In the genomic region with DNA sequence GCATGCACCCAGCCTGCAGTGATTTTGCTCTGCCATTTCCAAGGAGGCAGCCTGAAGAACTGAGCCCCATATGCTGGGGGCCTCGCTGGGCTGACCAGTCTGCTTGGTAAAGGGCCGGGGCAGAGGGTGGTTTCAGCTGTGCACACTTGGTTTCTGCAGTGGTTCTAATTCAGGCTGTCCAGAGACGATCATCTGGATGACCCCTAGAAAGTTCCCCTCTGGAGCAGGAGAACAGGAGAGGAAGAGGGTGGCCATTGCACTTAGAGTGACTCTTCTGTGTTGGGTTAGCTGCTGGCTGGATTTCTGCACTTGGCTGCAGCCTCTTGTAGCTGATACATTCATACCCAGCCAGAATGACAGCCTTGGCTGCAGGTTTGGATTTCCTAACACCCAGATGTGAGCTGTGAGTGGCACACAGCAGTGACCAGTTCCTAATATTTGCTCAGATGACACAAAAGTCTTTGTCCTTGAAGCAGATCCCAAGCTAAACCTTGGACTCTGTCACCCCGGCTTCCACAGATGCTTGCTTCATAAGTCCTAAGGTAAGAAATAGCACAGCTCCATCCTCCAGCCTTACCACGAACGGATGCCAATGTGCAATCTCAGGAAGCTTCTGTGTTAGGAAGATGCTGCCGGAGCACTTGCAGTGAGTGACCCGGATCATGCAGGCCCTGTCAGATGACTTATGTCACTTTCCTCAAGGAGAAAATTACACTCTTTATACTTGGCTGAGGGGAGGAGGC, we compare ENCODE assay signal across 20 cellular contexts.
DNase-seq lines count a peak whose midpoint lies in the region; ATAC-seq and TF ChIP-seq lines count a peak whose summit lies in the region.
"Had no signal": no experiment of that assay in that cellular context is flagged by ENCODE, and none has a peak within 500 bp of the region (broad histone marks: within the 10 kb centered on the region; RNA-seq: fewer than 3 reads in every experiment).

No MANE protein-coding gene starts in this region.

- H3K4me3 ChIP-seq in GM23338 (no peak overlapping the region), adrenal gland (no peak overlapping the region), gastrocnemius medialis (no peak overlapping the region), brain microvascular endothelial cell (ENCODE audit: low read depth, low read length) (no peak overlapping the region)
- H3K4me3 ChIP-seq: dorsolateral prefrontal cortex, sigmoid colon had no signal

- DNase-seq in GM23338 (ENCODE audit: low spot score) (no peak), adrenal gland (peak; percentile 45 to 91 (median 82)), left ventricle myocardium superior (peak; percentile 69), gastrocnemius medialis (peak; percentile 92 to 98), H9 (no peak), brain microvascular endothelial cell (no peak)
- DNase-seq: activated CD4-positive, alpha-beta T cell treated with anti-CD3 and anti-CD28 coated beads, Interleukin-2, amount 50 U/mL, for 1 hour; activated gamma-delta T cell; amniotic stem cell; central memory CD4-positive, alpha-beta T cell; dorsolateral prefrontal cortex; NCI-H1694 treated with DMSO at 0.1 percent for 48 hours; NCI-H510A; SHP77; sigmoid colon; stimulated activated naive B cell treated with anti-CD40 and anti-IgM and Interleukin-4, amounts not matched to agents 10 μg/mL and 1 μg/mL and 100 μg/mL, for 72 hours; T-cell had no signal

- H3K4ac ChIP-seq in H9 (ENCODE audit: low read depth, low read length), result no peak overlapping the region

- 28 to 86% (median 55%) methylated on average over 4 to 8 of the region's 8 CpGs for WGBS in adrenal gland, 4 donors
- WGBS in H9 (ENCODE audit: extremely low coverage, insufficient read length, low lambda C conversion rate), result no CpG with 5 or more reads among the region's 8 CpGs

- peaks cover 12% of the 10 kb centered on the region for H3K9me3 Mint-ChIP-seq in GM23338
- H3K9me3 Mint-ChIP-seq in H9, result peaks cover 6 to 14% of the 10 kb centered on the region in 2 experiments
- H3K9me3 Mint-ChIP-seq: T-cell, type B pancreatic cell had no signal

- H3K18ac ChIP-seq in H9 (ENCODE audit: insufficient read length, low read depth, low read length), result no peak overlapping the region

- H3K4me1 Mint-ChIP-seq in GM23338 (peaks cover 21% of the 10 kb centered on the region), H9 (peaks cover 21 to 22% of the 10 kb centered on the region in 2 experiments)

- no peak overlapping the region for H2AK5ac ChIP-seq in H9 (ENCODE audit: insufficient read length, low read length)

- H3K9ac ChIP-seq in H9 (ENCODE audit: extremely low read depth, insufficient read length, low read length), result no peak overlapping the region

- no peaks in the 10 kb centered on the region for H3F3A ChIP-seq in GM23338 (replicated peaks; ENCODE audit: low read depth)

- no peak overlapping the region for H4K91ac ChIP-seq in H9 (ENCODE audit: insufficient read length, low read depth, low read length)

- H3K23ac ChIP-seq in H9 (ENCODE audit: insufficient read length, low read depth, low read length), result no peak overlapping the region

- H3K56ac ChIP-seq in H9 (ENCODE audit: insufficient read length, low read depth, low read length), result no peak overlapping the region

- H3K27ac ChIP-seq in GM23338 (ENCODE audit: low read depth) (no peak overlapping the region), adrenal gland (peak overlapping the region in 1 of 5 donors; percentile 68), gastrocnemius medialis (peak overlapping the region; percentile 78 to 93 (median 86)), H9 (ENCODE audit: insufficient read length, low read depth, low read length) (no peak overlapping the region), brain microvascular endothelial cell (no peak overlapping the region)
- H3K27ac ChIP-seq: dorsolateral prefrontal cortex, epithelial cell of prostate, sigmoid colon had no signal

- H4K8ac ChIP-seq in H9 (replicated peaks; ENCODE audit: insufficient read length, low read depth, low read length), result no peak overlapping the region

- no peak for TF ChIP-seq CTCF in GM23338 (conservative IDR thresholded peaks at IDR 0.05; ENCODE audit: low read depth in 2 of 2)
- no peak for TF ChIP-seq CTCF in adrenal gland (IDR thresholded peaks at IDR 0.05)
- TF ChIP-seq CTCF in gastrocnemius medialis (IDR thresholded peaks at IDR 0.05 in 4 of 5, conservative IDR thresholded peaks at IDR 0.05 in 1 of 5), result no peak
- no peak for TF ChIP-seq CTCF in H9 (conservative IDR thresholded peaks at IDR 0.05)
- TF ChIP-seq CTCF in brain microvascular endothelial cell (IDR thresholded peaks at IDR 0.05; ENCODE audit: low read depth, low read length, missing control alignments), result no peak

- H3K27ac Mint-ChIP-seq in GM23338, result no peak overlapping the region
- H3K27ac Mint-ChIP-seq in H9, result no peak overlapping the region; a peak in 1 of 7 replicates
- H3K27ac Mint-ChIP-seq: stimulated activated naive B cell treated with anti-CD40 and anti-IgM and Interleukin-4, amounts not matched to agents 10 μg/mL and 1 μg/mL and 100 μg/mL, for 72 hours; T-cell; type B pancreatic cell had no signal

- H4K20me1 ChIP-seq in GM23338 (replicated peaks; ENCODE audit: insufficient read depth) (no peaks in the 10 kb centered on the region), H9 (ENCODE audit: control insufficient read depth, insufficient read depth, insufficient read length) (no peaks in the 10 kb centered on the region)

- no peak overlapping the region for H3K4me2 ChIP-seq in GM23338
- no peak overlapping the region for H3K4me2 ChIP-seq in H9 (ENCODE audit: insufficient read depth, insufficient read length, low read length)

- H3T11ph ChIP-seq in H9 (ENCODE audit: low read length), result no peak overlapping the region

- TF ChIP-seq POLR2A in adrenal gland (IDR thresholded peaks at IDR 0.05) (no peak), gastrocnemius medialis (IDR thresholded peaks at IDR 0.05) (no peak)

- no peak overlapping the region for H2BK120ac ChIP-seq in H9 (ENCODE audit: low read depth, low read length, poor library complexity, severe bottlenecking)

- peaks cover 7% of the 10 kb centered on the region for H3K4me1 ChIP-seq in GM23338 (ENCODE audit: insufficient read depth)
- H3K4me1 ChIP-seq in adrenal gland (replicated peaks in 1 of 2), result peaks cover 0 to 6% of the 10 kb centered on the region in 2 donors
- H3K4me1 ChIP-seq in gastrocnemius medialis, result peaks cover 54 to 67% of the 10 kb centered on the region in 2 donors
- no peaks in the 10 kb centered on the region; the same call in none of the 2 replicates for H3K4me1 ChIP-seq in H9 (ENCODE audit: insufficient read depth, low read length)

- no peaks in the 10 kb centered on the region for H3K23me2 ChIP-seq in H9 (ENCODE audit: insufficient read length, low read depth, low read length, poor library complexity, severe bottlenecking)

- H3K27me3 Mint-ChIP-seq in GM23338 (ENCODE audit: insufficient read depth, low read depth, poor library complexity) (peaks cover 9% of the 10 kb centered on the region), H9 (ENCODE audit: low read depth) (peaks cover 5% of the 10 kb centered on the region)
- H3K27me3 Mint-ChIP-seq: type B pancreatic cell had no signal

- no peak overlapping the region for H2BK12ac ChIP-seq in H9 (ENCODE audit: insufficient read length, low read depth, low read length)

- in situ Hi-C loops in gastrocnemius medialis (cut with MboI; ENCODE audit: low sequenced_read_pairs in 4 of 4), result no loop called here
- in situ Hi-C loops in brain microvascular endothelial cell (cut with HindIII; ENCODE audit: low pct_ligation_motif_present, low sequenced_read_pairs), result no loop called here

- no peak overlapping the region for H3K4me3 Mint-ChIP-seq in GM23338
- no peak overlapping the region for H3K4me3 Mint-ChIP-seq in H9
- H3K4me3 Mint-ChIP-seq: stimulated activated naive B cell treated with anti-CD40 and anti-IgM and Interleukin-4, amounts not matched to agents 10 μg/mL and 1 μg/mL and 100 μg/mL, for 72 hours; T-cell; type B pancreatic cell had no signal

- no peak overlapping the region for H2BK15ac ChIP-seq in H9 (ENCODE audit: low read depth, low read length)

- H2BK5ac ChIP-seq in H9 (ENCODE audit: insufficient read length, low read length), result no peak overlapping the region

- H3K79me2 ChIP-seq in GM23338 (replicated peaks; ENCODE audit: insufficient read depth) (no peaks in the 10 kb centered on the region), H9 (ENCODE audit: insufficient read depth, low read length) (no peaks in the 10 kb centered on the region)

- no peak overlapping the region for H3K14ac ChIP-seq in H9 (ENCODE audit: insufficient read depth, low read length)

- no peaks in the 10 kb centered on the region for H3K9me3 ChIP-seq in adrenal gland (replicated peaks in 1 of 3)
- H3K9me3 ChIP-seq in gastrocnemius medialis, result no peaks in the 10 kb centered on the region
- no peaks in the 10 kb centered on the region for H3K9me3 ChIP-seq in H9 (ENCODE audit: control insufficient read depth, low read depth, low read length)

- H2BK20ac ChIP-seq in H9 (ENCODE audit: low read depth, low read length, poor library complexity, severe bottlenecking), result no peak overlapping the region

- H3K79me1 ChIP-seq in H9 (ENCODE audit: insufficient read depth, low read depth, low read length, poor library complexity, severe bottlenecking), result no peaks in the 10 kb centered on the region

- no peak overlapping the region for H4K5ac ChIP-seq in H9 (ENCODE audit: insufficient read length, low read depth, low read length)

- H2AFZ ChIP-seq in GM23338 (peak overlapping the region; percentile 66), H9 (ENCODE audit: low read length) (no peak overlapping the region)

- no peaks in the 10 kb centered on the region for H3K9me2 ChIP-seq in GM23338 (ENCODE audit: insufficient read depth)

- ATAC-seq in GM23338 (no peak), left ventricle myocardium superior (peak; percentile 70), gastrocnemius medialis (peak; percentile 78 to 80), GM19351 (IDR thresholded peaks at IDR 0.05; ENCODE audit: unreplicated experiment) (no peak)
- ATAC-seq: T-cell had no signal

- intact Hi-C loops in adrenal gland (cut with DNase I) (no loop called here), left ventricle myocardium superior (cut with micrococcal nuclease) (no loop called here), gastrocnemius medialis (cut with DNase I; ENCODE audit: low total_unique reads) (loop anchor here (5.0 kb wide), 1 partner anchor 105 kb away; the partner anchor contains the start of gene HNRNPLL)

- no peaks in the 10 kb centered on the region for H3K27me3 ChIP-seq in GM23338 (ENCODE audit: insufficient read depth)
- H3K27me3 ChIP-seq in adrenal gland, result no peaks in the 10 kb centered on the region
- no peaks in the 10 kb centered on the region for H3K27me3 ChIP-seq in gastrocnemius medialis
- H3K27me3 ChIP-seq in H9 (ENCODE audit: insufficient read depth, low read length), result no peaks in the 10 kb centered on the region
- H3K27me3 ChIP-seq in brain microvascular endothelial cell (replicated peaks), result no peaks in the 10 kb centered on the region
- H3K27me3 ChIP-seq: sigmoid colon had no signal

- peaks cover 3% of the 10 kb centered on the region for H3K36me3 Mint-ChIP-seq in GM23338 (ENCODE audit: low read depth)
- H3K36me3 Mint-ChIP-seq in H9 (ENCODE audit: insufficient read depth in 1 of 3, low read depth in 3 of 3), result peaks cover 0 to 7% (median 4%) of the 10 kb centered on the region in 3 experiments; a peak in 4 of 7 replicates
- H3K36me3 Mint-ChIP-seq: T-cell, type B pancreatic cell had no signal

- H3K36me3 ChIP-seq in GM23338 (ENCODE audit: insufficient read depth), result no peaks in the 10 kb centered on the region
- H3K36me3 ChIP-seq in adrenal gland (replicated peaks in 1 of 2), result no peaks in the 10 kb centered on the region
- H3K36me3 ChIP-seq in gastrocnemius medialis, result no peaks in the 10 kb centered on the region
- H3K36me3 ChIP-seq in brain microvascular endothelial cell (replicated peaks), result no peaks in the 10 kb centered on the region
- H3K36me3 ChIP-seq: sigmoid colon had no signal

Comparison
In these comparisons a context has a peak if more than half of its experiments do, and no peak if none do; other contexts are left out.
1. ATAC-seq: peak in left ventricle myocardium superior (single experiment) and gastrocnemius medialis (2 of 2); none in GM23338 (single experiment) and GM19351 (single experiment).
2. DNase-seq: peak in adrenal gland (7 of 7), left ventricle myocardium superior (single experiment) and gastrocnemius medialis (2 of 2); none in GM23338 (single experiment), H9 (single experiment) and brain microvascular endothelial cell (single experiment).
3. H3K27ac ChIP-seq: peak in gastrocnemius medialis (4 of 4); none in GM23338 (single experiment), H9 (single experiment) and brain microvascular endothelial cell (single experiment).